In genomic region chr20:45843506-45843905, GRCh38 we compare ENCODE assay signal across 1 cellular context.
TF ChIP-seq lines count a peak whose summit lies in the region.

No MANE protein-coding gene starts in this region.

TF ChIP-seq in HEK293, 187 proteins besides CTCF, POLR2A, EP300 and RAD21 (continued from another document):
- TF ChIP-seq ZBTB10 (tag by site-specific recombination; IDR thresholded peaks at IDR 0.05) (no peak), SCRT1 (tag by site-specific recombination; IDR thresholded peaks at IDR 0.05; ENCODE audit: borderline replicate concordance) (peak; percentile 61; the same call in 1 of the 2 replicates), ZNF600 (tag by site-specific recombination; IDR thresholded peaks at IDR 0.05) (0 out of 2 replicates have a peak, but pooled peaks have one; percentile 17), GLI2 (tag by site-specific recombination; IDR thresholded peaks at IDR 0.05; ENCODE audit: borderline replicate concordance, low read depth) (no peak), SCRT2 (tag by site-specific recombination; IDR thresholded peaks at IDR 0.05) (peak; percentile 82)
TF ChIP-seq in HEK293: peak in this region for 3.
